Comparison of ENCODE assay signal across 12 cellular contexts in the genomic region with DNA sequence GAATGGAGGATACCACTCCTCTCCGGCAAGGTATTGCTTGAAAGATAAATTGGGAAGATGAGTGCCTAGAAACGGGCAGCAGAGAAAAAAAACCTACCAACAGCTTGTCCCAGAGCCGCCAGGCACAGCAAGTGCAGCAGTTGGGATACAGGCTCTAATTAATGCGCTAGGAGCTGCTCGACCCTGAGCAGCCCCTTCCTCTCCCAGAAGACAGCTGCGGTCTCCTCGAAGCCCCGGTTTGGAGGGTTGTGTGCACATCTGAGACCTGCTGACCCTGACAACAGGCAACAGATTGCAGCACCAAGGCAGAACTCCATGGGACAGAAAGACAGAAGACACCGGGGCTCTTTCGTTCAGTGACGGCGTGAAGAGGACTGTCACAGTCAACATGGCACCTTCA.
DNase-seq lines count a peak whose midpoint lies in the region; ATAC-seq and TF ChIP-seq lines count a peak whose summit lies in the region.
"Had no signal": no experiment of that assay in that cellular context is flagged by ENCODE, and none has a peak within 500 bp of the region (broad histone marks: within the 10 kb centered on the region; RNA-seq: fewer than 3 reads in every experiment).

No MANE protein-coding gene starts in this region.

- peak overlapping the region; percentile 21 for H3K27ac ChIP-seq in colonic mucosa
- H3K27ac ChIP-seq in upper lobe of left lung = peak overlapping the region; percentile 68 to 83 (median 76)

- 28 to 38% methylated on average over 8 to 12 of the region's 12 CpGs for WGBS in upper lobe of left lung, 2 donors

- no peaks in the 10 kb centered on the region for H3K9me3 Mint-ChIP-seq in activated naive CD4-positive, alpha-beta T cell treated with anti-CD3 and anti-CD28 coated beads for 36 hours
- H3K9me3 Mint-ChIP-seq: CD4-positive, alpha-beta T cell had no signal

- H3K27me3 Mint-ChIP-seq in activated naive CD4-positive, alpha-beta T cell treated with anti-CD3 and anti-CD28 coated beads for 36 hours (ENCODE audit: low read depth) = peaks cover 33% of the 10 kb centered on the region

- no peak for DNase-seq in activated naive CD4-positive, alpha-beta T cell treated with anti-CD3 and anti-CD28 coated beads for 36 hours
- no peak for DNase-seq in activated naive CD4-positive, alpha-beta T cell treated with Interleukin-2 at 50 U/mL for 16 hours
- DNase-seq in colonic mucosa = no peak
- no peak for DNase-seq in upper lobe of left lung
- no peak for DNase-seq in epidermal melanocyte (ENCODE audit: insufficient read length, low spot score)
- DNase-seq: CD4-positive, alpha-beta T cell; NCI-H526 treated with DMSO at 0.1 percent for 48 hours; pancreas; substantia nigra had no signal

- peaks cover 11% of the 10 kb centered on the region for H3K4me1 Mint-ChIP-seq in activated naive CD4-positive, alpha-beta T cell treated with anti-CD3 and anti-CD28 coated beads for 36 hours (ENCODE audit: low read depth)

- H3K9ac ChIP-seq in colonic mucosa (ENCODE audit: low read depth in 2 of 2, low read length in 2 of 2) (peak overlapping the region in 1 of 2 donors; percentile 41), mucosa of stomach (ENCODE audit: low read length) (peak overlapping the region; percentile 38)

- H3K9me3 ChIP-seq in colonic mucosa (no peaks in the 10 kb centered on the region), mucosa of stomach (ENCODE audit: control insufficient read depth, low read length) (no peaks in the 10 kb centered on the region), upper lobe of left lung (no peaks in the 10 kb centered on the region)
- H3K9me3 ChIP-seq: pancreas had no signal

- ATAC-seq in upper lobe of left lung (ENCODE audit: low FRiP score in 2 of 2) (peak; percentile 6 to 19), GM18519 (IDR thresholded peaks at IDR 0.05; ENCODE audit: low FRiP score, unreplicated experiment) (no peak), HG02870 (IDR thresholded peaks at IDR 0.05; ENCODE audit: unreplicated experiment) (no peak)

- TF ChIP-seq CTCF in colonic mucosa (IDR thresholded peaks at IDR 0.05) (no peak), upper lobe of left lung (IDR thresholded peaks at IDR 0.05) (no peak)

- no peak overlapping the region for H3K27ac Mint-ChIP-seq in activated naive CD4-positive, alpha-beta T cell treated with anti-CD3 and anti-CD28 coated beads for 36 hours
- H3K27ac Mint-ChIP-seq: CD4-positive, alpha-beta T cell had no signal

- TF ChIP-seq EP300 in upper lobe of left lung (IDR thresholded peaks at IDR 0.05) = no peak

- no peaks in the 10 kb centered on the region for H3K36me3 Mint-ChIP-seq in activated naive CD4-positive, alpha-beta T cell treated with anti-CD3 and anti-CD28 coated beads for 36 hours (ENCODE audit: low read depth)

- H3K4me3 ChIP-seq in colonic mucosa (peak overlapping the region; percentile 2), mucosa of stomach (ENCODE audit: low read length) (no peak overlapping the region), upper lobe of left lung (peak overlapping the region in 3 of 4 donors; percentile 30 to 47 (median 46))

- H3K27me3 ChIP-seq in colonic mucosa = no peaks in the 10 kb centered on the region
- H3K27me3 ChIP-seq in mucosa of stomach (ENCODE audit: control insufficient read depth, insufficient read depth, low read length) = peaks cover 4% of the 10 kb centered on the region
- no peaks in the 10 kb centered on the region for H3K27me3 ChIP-seq in upper lobe of left lung
- H3K27me3 ChIP-seq: pancreas had no signal

- H3K4me1 ChIP-seq in colonic mucosa = no peaks in the 10 kb centered on the region
- H3K4me1 ChIP-seq in mucosa of stomach (ENCODE audit: control insufficient read depth, insufficient read depth, low read length) = no peaks in the 10 kb centered on the region
- peaks cover 23 to 31% (median 26%) of the 10 kb centered on the region in 4 donors for H3K4me1 ChIP-seq in upper lobe of left lung

- peak overlapping the region; percentile 49 for H3K4me3 Mint-ChIP-seq in activated naive CD4-positive, alpha-beta T cell treated with anti-CD3 and anti-CD28 coated beads for 36 hours
- H3K4me3 Mint-ChIP-seq: CD4-positive, alpha-beta T cell had no signal

- intact Hi-C loops in activated naive CD4-positive, alpha-beta T cell treated with anti-CD3 and anti-CD28 coated beads for 36 hours (cut with micrococcal nuclease) = no loop called here
- intact Hi-C loops in colonic mucosa (cut with DNase I) = no loop called here

- CTCF ChIA-PET in activated naive CD4-positive, alpha-beta T cell treated with anti-CD3 and anti-CD28 coated beads for 36 hours (lab: Charles Lee) = interaction anchor here (1.0 kb wide), 1 partner anchor 34 kb away, joined by 6 read pairs; no protein-coding TSS in a partner anchor

- H3K36me3 ChIP-seq in colonic mucosa (no peaks in the 10 kb centered on the region), mucosa of stomach (ENCODE audit: control insufficient read depth, insufficient read depth, low read length) (no peaks in the 10 kb centered on the region), upper lobe of left lung (no peaks in the 10 kb centered on the region)
- H3K36me3 ChIP-seq: pancreas had no signal

- no peak for TF ChIP-seq POLR2A in upper lobe of left lung (IDR thresholded peaks at IDR 0.05)

Comparison
In these comparisons a context has a peak if more than half of its experiments do, and no peak if none do; other contexts are left out.
1. ATAC-seq: peak in upper lobe of left lung (2 of 2); none in GM18519 (single experiment) and HG02870 (single experiment).